In the genomic region with DNA sequence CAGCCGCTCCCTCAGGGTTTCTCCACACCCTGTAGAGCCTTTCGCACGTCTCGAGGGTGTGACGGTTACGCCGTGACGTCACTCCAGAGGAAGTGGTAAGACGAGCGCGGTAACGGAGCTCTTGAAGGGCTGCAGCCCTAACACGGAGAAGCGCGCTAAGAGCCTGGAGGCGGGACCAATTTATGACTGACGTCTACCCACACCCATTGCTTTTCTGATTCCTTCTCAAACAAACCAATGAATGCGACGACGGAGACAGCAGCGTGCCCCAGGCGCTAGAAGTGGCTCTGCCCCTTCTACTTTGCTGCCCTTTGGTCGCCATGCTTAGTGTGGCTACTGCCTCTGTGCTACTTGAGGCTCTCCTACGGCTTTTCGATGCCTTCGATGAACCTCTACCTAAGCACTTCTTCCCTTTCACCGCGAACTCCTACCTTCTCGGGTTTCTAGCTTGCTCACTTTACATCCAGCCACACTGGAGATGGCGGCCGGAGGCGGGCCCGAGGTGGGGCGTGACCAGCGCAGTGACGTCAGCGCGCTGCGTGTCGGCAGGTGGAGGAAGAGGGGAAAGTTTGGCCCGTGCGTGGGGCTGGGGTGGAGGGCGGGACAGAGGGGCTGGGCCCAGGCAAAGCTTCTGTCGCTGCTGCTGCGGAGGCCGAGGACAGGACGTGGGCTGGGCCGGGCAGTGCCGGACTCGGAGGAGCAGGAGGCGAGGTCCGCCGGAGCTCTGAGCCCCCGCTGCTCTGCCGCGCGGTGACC, we compare ENCODE assay signal across 8 cellular contexts. TPM values are rescaled to one million over a fixed set of nuclear protein-coding genes. Genes with fewer than 3 reads are reported as not detected.
DNase-seq lines count a peak whose midpoint lies in the region; ATAC-seq and TF ChIP-seq lines count a peak whose summit lies in the region.

A gene (plus strand): TSS at position 572 of the 756 bp plus-strand sequence. CDS start 340 bp downstream, outside the sequence.

- peak; percentile 82 for TF ChIP-seq POLR2A in GM18951 (IDR thresholded peaks at IDR 0.05; ENCODE audit: extremely low read depth, insufficient read depth, insufficient read length)

- H3K27ac Mint-ChIP-seq in immature natural killer cell, result peak within 1 kb of the TSS; percentile 99 to 100 (median 100)

- in situ Hi-C loops in GM18951 (cut with MboI; ENCODE audit: low sequenced_read_pairs, unreplicated experiment), result no loop called here

- peak; percentile 92 for ATAC-seq in HG03196 (IDR thresholded peaks at IDR 0.05; ENCODE audit: unreplicated experiment)

- DNase-seq in AG08395 (ENCODE audit: low spot score) (peak; percentile 97), NCI-H345 treated with DMSO at 0.1 percent for 48 hours (lab: John Stamatoyannopoulos, UW; ENCODE audit: unreplicated experiment) (peak; percentile 95), immature natural killer cell (peak; percentile 97 to 98 (median 98)), smooth muscle cell of the brain vasculature (ENCODE audit: low read depth, low spot score) (peak; percentile 99)
- peak; percentile 88 to 92 (median 90) for DNase-seq in activated CD4-positive, CD25-positive, alpha-beta regulatory T cell (lab: John Stamatoyannopoulos, UW)
- DNase-seq in central memory CD4-positive, alpha-beta T cell, result peak; percentile 98

- H3K9me3 Mint-ChIP-seq in immature natural killer cell, result no peaks in the 10 kb centered on the region

- peak within 1 kb of the TSS; percentile 94 to 97 (median 96) for H3K4me3 Mint-ChIP-seq in immature natural killer cell

- peaks cover 9 to 18% (median 10%) of the 10 kb centered on the region in 3 donors for H3K27me3 Mint-ChIP-seq in immature natural killer cell (ENCODE audit: low read depth in 3 of 3)

- H3K4me1 Mint-ChIP-seq in immature natural killer cell, result peaks cover 33 to 43% of the 10 kb centered on the region in 2 donors

- no peaks in the 10 kb centered on the region for H3K36me3 Mint-ChIP-seq in immature natural killer cell

RNA-seq across cellular contexts. Expression of the gene that starts here (rescaled TPM):
- 10 to 100 TPM; 13.1 to 16.1 (median 13.5) TPM for polyA plus RNA-seq in immature natural killer cell

Comparison
In these comparisons a context has a peak if more than half of its experiments do, and no peak if none do; other contexts are left out.
1. Peak in every context shown above with its lines: DNase-seq and ATAC-seq.